ENCODE assay signal across 8 cellular contexts in genomic region chr19:3210347-3211017, GRCh38. TPM values are rescaled to one million over a fixed set of nuclear protein-coding genes. Genes with fewer than 3 reads are reported as not detected.
DNase-seq lines count a peak whose midpoint lies in the region; ATAC-seq and TF ChIP-seq lines count a peak whose summit lies in the region.

No MANE protein-coding gene starts in this region.

- CTCF ChIA-PET in activated CD8-positive, alpha-beta memory T cell treated with anti-CD3 and anti-CD28 coated beads, Interleukin-2, amount 10 ng/mL, durations not matched to agents 7 days and 5 days (lab: Charles Lee) = interaction anchor here (0.9 to 1.4 kb wide), 6 partner anchors 10 to 260 kb away, joined by 3 to 6 read pairs (median 4); partner anchors contain the start of gene CELF5

- H3K4me3 Mint-ChIP-seq in activated CD8-positive, alpha-beta memory T cell treated with anti-CD3 and anti-CD28 coated beads, Interleukin-2, amount 10 ng/mL, durations not matched to agents 7 days and 5 days = no peak overlapping the region

- DNase-seq in NCI-H1436 (lab: John Stamatoyannopoulos, UW) (peak; percentile 10), NCI-H1436 treated with DMSO at 0.1 percent for 48 hours (lab: John Stamatoyannopoulos, UW) (no peak), NCI-H460 (ENCODE audit: extremely low read depth, low read depth) (peak; percentile 26), omental fat pad (ENCODE audit: low spot score) (no peak), transverse colon (peak; percentile 72)
- DNase-seq in activated CD8-positive, alpha-beta memory T cell treated with anti-CD3 and anti-CD28 coated beads, Interleukin-2, amount 10 ng/mL, durations not matched to agents 7 days and 5 days = peak; percentile 78

- no peaks in the 10 kb centered on the region for H3K27me3 ChIP-seq in transverse colon

- TF ChIP-seq CTCF in omental fat pad (IDR thresholded peaks at IDR 0.05) (no peak), transverse colon (IDR thresholded peaks at IDR 0.05) (peak; percentile 48 to 66 (median 55))

- H3K27me3 Mint-ChIP-seq in activated CD8-positive, alpha-beta memory T cell treated with anti-CD3 and anti-CD28 coated beads, Interleukin-2, amount 10 ng/mL, durations not matched to agents 7 days and 5 days = no peaks in the 10 kb centered on the region

- no peak overlapping the region for H3K4me3 ChIP-seq in transverse colon

- no peak overlapping the region for H3K27ac ChIP-seq in transverse colon

- no peaks in the 10 kb centered on the region for H3K9me3 Mint-ChIP-seq in activated CD8-positive, alpha-beta memory T cell treated with anti-CD3 and anti-CD28 coated beads, Interleukin-2, amount 10 ng/mL, durations not matched to agents 7 days and 5 days (ENCODE audit: low read depth)

- in situ Hi-C loops in transverse colon (cut with MboI; ENCODE audit: low pct_ligation_motif_present in 1 of 4, low pct_unique_long_range_greater_than_20kb in 1 of 4, low sequenced_read_pairs in 3 of 4) = no loop called here

- TF ChIP-seq POLR2A in transverse colon (IDR thresholded peaks at IDR 0.05) = no peak

- intact Hi-C loops in transverse colon (cut with DNase I; ENCODE audit: low total_unique reads) = no loop called here

- no peaks in the 10 kb centered on the region for H3K4me1 ChIP-seq in transverse colon

- WGBS in transverse colon (ENCODE audit: low coverage in 1 of 2), 2 donors = 37% methylated on average over 19 of the region's 20 CpGs; no CpG with 5 or more reads in 1 of the 2 donors

- peaks cover 2% of the 10 kb centered on the region for H3K36me3 Mint-ChIP-seq in activated CD8-positive, alpha-beta memory T cell treated with anti-CD3 and anti-CD28 coated beads, Interleukin-2, amount 10 ng/mL, durations not matched to agents 7 days and 5 days

- H3K4me1 Mint-ChIP-seq in activated CD8-positive, alpha-beta memory T cell treated with anti-CD3 and anti-CD28 coated beads, Interleukin-2, amount 10 ng/mL, durations not matched to agents 7 days and 5 days = peaks cover 3% of the 10 kb centered on the region

- no peaks in the 10 kb centered on the region for H3K9me3 ChIP-seq in transverse colon

- no peak for TF ChIP-seq EP300 in transverse colon (IDR thresholded peaks at IDR 0.05; ENCODE audit: low read depth)

- peak; percentile 92 for ATAC-seq in activated CD8-positive, alpha-beta memory T cell treated with anti-CD3 and anti-CD28 coated beads, Interleukin-2, amount 10 ng/mL, durations not matched to agents 7 days and 5 days
- peak; percentile 65 for ATAC-seq in esophagus mucosa
- peak; percentile 40 for ATAC-seq in omental fat pad (ENCODE audit: low FRiP score)
- ATAC-seq in GM18870 (IDR thresholded peaks at IDR 0.05; ENCODE audit: unreplicated experiment) = no peak

- peaks cover 0 to 20% (median 1%) of the 10 kb centered on the region in 4 donors for H3K36me3 ChIP-seq in transverse colon

- no peak overlapping the region for H3K27ac Mint-ChIP-seq in activated CD8-positive, alpha-beta memory T cell treated with anti-CD3 and anti-CD28 coated beads, Interleukin-2, amount 10 ng/mL, durations not matched to agents 7 days and 5 days

RNA-seq across cellular contexts. Expression of gene CELF5, which starts 14.0 kb away (rescaled TPM):
- not detected in 2 replicates for total RNA-seq in NCI-H460 (2014; rRNA removed; shearing (Covaris generic))
- polyA plus RNA-seq in NCI-H460 (2014; cell fraction: nucleus; rRNA removed) = 0.20 TPM in 1 of 2 replicates, not detected in the other
- total RNA-seq in activated CD8-positive, alpha-beta memory T cell treated with anti-CD3 and anti-CD28 coated beads, Interleukin-2, amount 10 ng/mL, durations not matched to agents 7 days and 5 days = not detected
- total RNA-seq in esophagus mucosa (not detected), omental fat pad (not detected), transverse colon (under 1 TPM in 2 of 4 donors, not detected in 2; 0.27 to 0.48 TPM)

RNA-seq across cellular contexts. Expression of gene NCLN, which starts 24.8 kb away (rescaled TPM):
- total RNA-seq in NCI-H460 (2014; rRNA removed; shearing (Covaris generic)) = 31.4 and 34.4 TPM in 2 replicates
- polyA plus RNA-seq in NCI-H460 (2014; cell fraction: nucleus; rRNA removed) = 103 and 113 TPM in 2 replicates
- 10 to 100 TPM; 67.3 to 71.6 TPM for total RNA-seq in activated CD8-positive, alpha-beta memory T cell treated with anti-CD3 and anti-CD28 coated beads, Interleukin-2, amount 10 ng/mL, durations not matched to agents 7 days and 5 days
- total RNA-seq in esophagus mucosa (37.5 TPM), omental fat pad (10 to 100 TPM; 33.6 to 65.7 (median 41.1) TPM), transverse colon (100 to 1,000 TPM in 2 of 4 donors, 10 to 100 TPM in 2; 65.4 to 142 (median 102) TPM)

RNA-seq across cellular contexts. Expression of gene S1PR4, which starts 31.9 kb away (rescaled TPM):
- 0.07 and 0.75 TPM in 2 replicates for total RNA-seq in NCI-H460 (2014; rRNA removed; shearing (Covaris generic))
- polyA plus RNA-seq in NCI-H460 (2014; cell fraction: nucleus; rRNA removed) = 0.95 and 1.8 TPM in 2 replicates
- total RNA-seq in activated CD8-positive, alpha-beta memory T cell treated with anti-CD3 and anti-CD28 coated beads, Interleukin-2, amount 10 ng/mL, durations not matched to agents 7 days and 5 days = 100 to 1,000 TPM; 122 to 155 TPM
- total RNA-seq in esophagus mucosa = 1.1 TPM
- 10 to 100 TPM in 1 of 4 donors, 1 to 10 TPM in 3; 1.1 to 35.3 (median 9.4) TPM for total RNA-seq in omental fat pad
- total RNA-seq in transverse colon = 10 to 100 TPM in 1 of 4 donors, 1 to 10 TPM in 1, under 1 TPM in 1, not detected in 1; 0.68 to 14.6 (median 6.0) TPM

Comparison
In these comparisons a context has a peak if more than half of its experiments do, and no peak if none do; other contexts are left out.
1. DNase-seq: peak in NCI-H1436 (single experiment), NCI-H460 (single experiment), activated CD8-positive, alpha-beta memory T cell treated with anti-CD3 and anti-CD28 coated beads, Interleukin-2, amount 10 ng/mL, durations not matched to agents 7 days and 5 days (single experiment) and transverse colon (single experiment); none in NCI-H1436 treated with DMSO at 0.1 percent for 48 hours (single experiment) and omental fat pad (single experiment).
2. CTCF ChIP-seq: peak in transverse colon (5 of 5); none in omental fat pad (0 of 3).